In genomic region chr2:186485871-186486650, GRCh38 we compare ENCODE assay signal across 8 cellular contexts. TPM values are rescaled to one million over a fixed set of nuclear protein-coding genes. Genes with fewer than 3 reads are reported as not detected.
A peak's percentile ranks its signal among the peaks of the same experiment; 100 is the strongest.
DNase-seq lines count a peak whose midpoint lies in the region; ATAC-seq and TF ChIP-seq lines count a peak whose summit lies in the region.

Gene ZC3H15 (plus strand): TSS chr2:186486260. CDS start chr2:186486383, 123 bp downstream.

- peaks cover 38% of the 10 kb centered on the region for H3K36me3 Mint-ChIP-seq in activated B cell treated with CpG ODN at 0.5 μM for 24 hours (ENCODE audit: low read depth)

- peak within 1 kb of the TSS; percentile 99 for H3K27ac Mint-ChIP-seq in activated B cell treated with CpG ODN at 0.5 μM for 24 hours

- no peaks in the 10 kb centered on the region for H3K27me3 ChIP-seq in AG04450 (ENCODE audit: control insufficient read depth, insufficient read depth, low read length)

- no peak for TF ChIP-seq CTCF in AG04450 (IDR thresholded peaks at IDR 0.05; ENCODE audit: low read depth, low read length)
- no peak for TF ChIP-seq CTCF in activated B cell treated with CpG ODN at 0.5 μM for 24 hours (IDR thresholded peaks at IDR 0.05)

- H3K27ac ChIP-seq in AG04450 (ENCODE audit: low read depth, low read length) (peak within 1 kb of the TSS; percentile 95), caudate nucleus (ENCODE audit: low read depth, low read length) (peak within 1 kb of the TSS; percentile 96)

- H3K9me3 ChIP-seq in AG04450 (ENCODE audit: control insufficient read depth, insufficient read depth, low read length) = no peaks in the 10 kb centered on the region

- H3K4me3 ChIP-seq in AG04450 (ENCODE audit: low read depth, low read length) = peak within 1 kb of the TSS; percentile 74

- CTCF ChIA-PET in AG04450 (lab: Charles Lee) = interaction anchor here (0.8 kb wide), 1 partner anchor 17 kb away, joined by 6 read pairs; no protein-coding TSS in a partner anchor
- CTCF ChIA-PET in activated B cell treated with CpG ODN at 0.5 μM for 24 hours (lab: Charles Lee) = interaction anchor here (1.1 kb wide), 1 partner anchor 156 kb away, joined by 5 read pairs; no protein-coding TSS in a partner anchor

- peak within 1 kb of the TSS; percentile 98 for H3K4me3 Mint-ChIP-seq in activated B cell treated with CpG ODN at 0.5 μM for 24 hours

- peaks cover 67% of the 10 kb centered on the region for H3K4me1 Mint-ChIP-seq in activated B cell treated with CpG ODN at 0.5 μM for 24 hours

- no peaks in the 10 kb centered on the region for H3K9me3 Mint-ChIP-seq in activated B cell treated with CpG ODN at 0.5 μM for 24 hours

- no peaks in the 10 kb centered on the region for H3K27me3 Mint-ChIP-seq in activated B cell treated with CpG ODN at 0.5 μM for 24 hours

- ATAC-seq in GM18907 (IDR thresholded peaks at IDR 0.05; ENCODE audit: unreplicated experiment) = peak; percentile 87
- peak; percentile 78 for ATAC-seq in HG03159 (IDR thresholded peaks at IDR 0.05; ENCODE audit: unreplicated experiment)
- peak; percentile 90 for ATAC-seq in activated B cell treated with CpG ODN at 0.5 μM for 24 hours (ENCODE audit: low read depth)

- intact Hi-C loops in activated B cell treated with CpG ODN at 0.5 μM for 24 hours (cut with micrococcal nuclease) = loop anchor here (1.0 to 2.0 kb wide), 2 partner anchors 103 to 1887 kb away; partner anchors contain the start of gene ZNF804A

- POLR2A ChIA-PET in AG04450 (lab: Yijun Ruan, JAX) = interaction anchor here (0.6 to 1.9 kb wide), 7 partner anchors 13 to 356 kb away, joined by 3 to 11 read pairs (median 4); partner anchors contain the start of gene ITGAV
- POLR2A ChIA-PET in activated B cell treated with CpG ODN at 0.5 μM for 24 hours (lab: Charles Lee) = interaction anchor here (0.6 to 2.2 kb wide), 8 partner anchors 9 to 1888 kb away, joined by 3 to 16 read pairs (median 3); partner anchors contain the start of gene ITGAV

- DNase-seq in AG04450 (ENCODE audit: low read depth, low spot score) = peak; percentile 93
- peak; percentile 97 for DNase-seq in NCI-H345 (lab: John Stamatoyannopoulos, UW)
- peak; percentile 93 for DNase-seq in activated B cell treated with CpG ODN at 0.5 μM for 24 hours
- DNase-seq in caudate nucleus (lab: John Stamatoyannopoulos, UW) = peak; percentile 26 to 97 (median 94)
- DNase-seq in iPS-NIHi7 (ENCODE audit: extremely low spot score) = peak; percentile 96
- DNase-seq in smooth muscle cell of the brain vasculature (ENCODE audit: low read depth, low spot score) = peak; percentile 88

RNA-seq across cellular contexts. Expression of gene ZC3H15, which starts in this region (rescaled TPM):
- 70.6 and 107 TPM in 2 replicates for polyA plus RNA-seq in AG04450 (2011; rRNA removed)
- polyA minus RNA-seq in AG04450 (2011; rRNA and poly(A)+ RNA removed) = 20.3 and 35.1 TPM in 2 replicates
- total RNA-seq in activated B cell treated with CpG ODN at 0.5 μM for 24 hours = 66.4 and 73.4 TPM in 2 replicates

Comparison
In these comparisons a context has a peak if more than half of its experiments do, and no peak if none do; other contexts are left out.
1. Peak in every context shown above with its lines: DNase-seq, ATAC-seq, H3K4me3 ChIP-seq and H3K27ac ChIP-seq.